23 cellular contexts compared by ENCODE assay signal in the genomic region with DNA sequence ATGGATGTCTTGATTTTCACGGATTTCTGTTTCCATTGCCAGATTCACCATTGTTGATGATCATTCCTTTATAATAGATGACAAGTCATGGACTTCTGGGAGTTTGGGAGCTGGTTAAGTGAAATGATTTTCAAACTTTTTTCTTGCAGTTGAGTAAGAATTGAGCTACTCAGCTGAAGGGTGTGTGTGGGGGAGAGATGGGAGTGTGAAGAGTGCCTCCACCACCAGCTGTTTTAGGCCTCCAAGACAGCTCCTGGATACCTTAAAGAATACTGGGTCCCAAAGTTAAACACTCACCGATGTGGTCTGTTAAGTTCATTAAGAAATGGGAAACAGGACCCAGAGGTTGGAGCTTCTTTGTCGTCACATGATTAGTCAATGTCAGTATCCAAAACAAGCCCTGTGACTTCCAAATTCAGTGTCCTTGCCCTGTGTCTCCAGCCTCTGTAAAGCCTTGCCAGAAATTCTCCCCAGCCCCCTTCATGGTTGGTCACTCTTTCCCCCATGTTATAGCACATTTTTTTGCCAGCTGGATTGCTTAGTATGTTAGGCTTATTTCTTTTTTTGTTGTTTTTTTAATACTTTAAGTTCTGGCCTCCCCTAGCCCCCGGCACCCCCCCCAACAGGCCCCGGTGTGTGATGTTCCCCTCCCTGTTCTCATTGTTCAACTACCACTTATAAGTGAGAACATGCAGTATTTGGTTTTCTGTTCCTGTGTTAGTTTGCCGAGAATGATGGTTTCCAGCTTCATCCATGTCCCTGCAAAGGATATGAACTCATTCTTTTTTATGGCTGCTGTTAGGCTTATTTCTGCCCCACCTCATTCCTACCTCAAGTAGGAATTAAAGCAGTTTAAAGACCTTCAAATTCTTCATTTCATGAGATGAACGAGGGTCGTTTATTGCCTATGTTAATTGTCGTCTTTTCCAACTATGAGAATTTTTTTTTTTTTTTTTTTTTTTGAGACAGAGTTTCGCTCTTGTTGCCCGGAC. TPM values are rescaled to one million over a fixed set of nuclear protein-coding genes. Genes with fewer than 3 reads are reported as not detected.
DNase-seq lines count a peak whose midpoint lies in the region; ATAC-seq, FAIRE-seq and TF ChIP-seq lines count a peak whose summit lies in the region.
"Had no signal": no experiment of that assay in that cellular context is flagged by ENCODE, and none has a peak within 500 bp of the region (broad histone marks: within the 10 kb centered on the region; RNA-seq: fewer than 3 reads in every experiment).

No MANE protein-coding gene starts in this region.

- ATAC-seq in T-helper 17 cell = no peak
- peak in 3 of 4 donors; percentile 24 to 64 (median 56) for ATAC-seq in psoas muscle
- no peak for ATAC-seq in HG02763 (IDR thresholded peaks at IDR 0.05; ENCODE audit: unreplicated experiment)

- H3K4me1 Mint-ChIP-seq in CD4-positive, alpha-beta memory T cell = peaks cover 15 to 24% (median 19%) of the 10 kb centered on the region in 4 donors
- H3K4me1 Mint-ChIP-seq in T-helper 17 cell = peaks cover 16% of the 10 kb centered on the region

- CTCF ChIA-PET in CD4-positive, alpha-beta memory T cell (lab: Charles Lee; ENCODE audit: partially characterized antibody) = interaction anchor here (0.8 to 1.6 kb wide), 2 partner anchors 83 to 147 kb away, joined by 3 read pairs; no protein-coding TSS in a partner anchor

- peaks cover 15 to 17% of the 10 kb centered on the region in 2 donors for H3K36me3 Mint-ChIP-seq in CD4-positive, alpha-beta memory T cell
- H3K36me3 Mint-ChIP-seq in T-helper 17 cell (ENCODE audit: low read depth) = no peaks in the 10 kb centered on the region

- no peaks in the 10 kb centered on the region for H3K9me3 ChIP-seq in CD4-positive, alpha-beta memory T cell (ENCODE audit: control insufficient read depth in 1 of 2, low read length in 2 of 2)
- H3K9me3 ChIP-seq in T-helper 17 cell (ENCODE audit: control insufficient read depth, low read length, poor library complexity, severe bottlenecking) (no peaks in the 10 kb centered on the region), right atrium auricular region (no peaks in the 10 kb centered on the region), psoas muscle (no peaks in the 10 kb centered on the region), smooth muscle cell (replicated peaks; ENCODE audit: low read depth) (no peaks in the 10 kb centered on the region)
- H3K9me3 ChIP-seq: heart left ventricle had no signal

- no peaks in the 10 kb centered on the region for H3F3A ChIP-seq in smooth muscle cell (ENCODE audit: low read depth)

- DNase-seq in CD4-positive, alpha-beta memory T cell = no peak
- DNase-seq in T-helper 17 cell (no peak), right atrium auricular region (ENCODE audit: low spot score) (no peak), psoas muscle (no peak), HTR-8/SVneo (ENCODE audit: insufficient read length, low spot score) (no peak), smooth muscle cell (lab: John Stamatoyannopoulos, UW; ENCODE audit: unreplicated experiment) (no peak), HuH-7.5 (ENCODE audit: low spot score) (no peak)
- DNase-seq: activated CD4-positive, alpha-beta T cell treated with anti-CD3 and anti-CD28 coated beads, Interleukin-2, amount 10 ng/mL, durations not matched to agents 24 days and 14 days; activated CD8-positive, alpha-beta memory T cell treated with anti-CD3 and anti-CD28 coated beads, Interleukin-2, amount 50 U/mL, for 48 hours; activated gamma-delta T cell treated with Interleukin-2 at 50 U/mL for 16 hours; amygdala; DMS53; effector CD8-positive, alpha-beta T cell; HCEC 1CT; heart left ventricle; KG1; NCI-H1930; stimulated activated CD4-positive, alpha-beta T cell treated with anti-CD3 and anti-CD28 coated beads, Interleukin-12 subunit alpha, Interleukin-12 subunit beta, amount 100 ng/mL, for 4 hours; stimulated activated CD8-positive, alpha-beta memory T cell treated with anti-CD3 and anti-CD28 coated beads, Interleukin-4, amount 100 ng/mL, for 48 hours had no signal

- H3K9ac ChIP-seq in smooth muscle cell (ENCODE audit: low read depth) = no peak overlapping the region

- no peak overlapping the region for H3K4me3 Mint-ChIP-seq in CD4-positive, alpha-beta memory T cell
- H3K4me3 Mint-ChIP-seq in T-helper 17 cell = no peak overlapping the region
- H3K4me3 Mint-ChIP-seq: activated CD4-positive, alpha-beta T cell treated with anti-CD3 and anti-CD28 coated beads, Interleukin-2, amount 10 ng/mL, durations not matched to agents 24 days and 14 days had no signal

- H3K27ac ChIP-seq in CD4-positive, alpha-beta memory T cell (ENCODE audit: low read depth, low read length) = no peak overlapping the region
- H3K27ac ChIP-seq in right atrium auricular region (peak overlapping the region; percentile 32 to 60), psoas muscle (peak overlapping the region; percentile 21), smooth muscle cell (ENCODE audit: low read depth) (no peak overlapping the region)

- intact Hi-C loops in CD4-positive, alpha-beta memory T cell (cut with micrococcal nuclease) = no loop called here
- intact Hi-C loops in psoas muscle (cut with DNase I) = no loop called here

- POLR2A ChIA-PET in CD4-positive, alpha-beta memory T cell (lab: Charles Lee; ENCODE audit: partially characterized antibody) = interaction anchor here (0.8 to 2.6 kb wide), 7 partner anchors 10 to 83 kb away, joined by 3 to 13 read pairs (median 3); a partner anchor contains a TSS

- no peak overlapping the region for H2AFZ ChIP-seq in smooth muscle cell (ENCODE audit: low read depth)

- H3K27me3 Mint-ChIP-seq in CD4-positive, alpha-beta memory T cell = no peaks in the 10 kb centered on the region
- H3K27me3 Mint-ChIP-seq in T-helper 17 cell = no peaks in the 10 kb centered on the region
- H3K27me3 Mint-ChIP-seq: activated CD4-positive, alpha-beta T cell treated with anti-CD3 and anti-CD28 coated beads, Interleukin-2, amount 10 ng/mL, durations not matched to agents 24 days and 14 days had no signal

- TF ChIP-seq CTCF in right atrium auricular region (IDR thresholded peaks at IDR 0.05) (no peak), psoas muscle (IDR thresholded peaks at IDR 0.05) (no peak), smooth muscle cell (IDR thresholded peaks at IDR 0.05; ENCODE audit: borderline replicate concordance, insufficient read depth, poor library complexity, severe bottlenecking) (no peak)

- no peaks in the 10 kb centered on the region for H4K20me1 ChIP-seq in smooth muscle cell (ENCODE audit: low read depth)

- H3K79me2 ChIP-seq in smooth muscle cell (ENCODE audit: low read depth) = no peaks in the 10 kb centered on the region

- H3K4me1 ChIP-seq in CD4-positive, alpha-beta memory T cell (ENCODE audit: insufficient read depth, low read length) = peaks cover 3% of the 10 kb centered on the region
- H3K4me1 ChIP-seq in right atrium auricular region (peaks cover 0 to 8% of the 10 kb centered on the region in 2 donors), psoas muscle (peaks cover 12% of the 10 kb centered on the region), smooth muscle cell (ENCODE audit: low read depth) (no peaks in the 10 kb centered on the region)

- no peak overlapping the region for H3K4me2 ChIP-seq in smooth muscle cell

- no peaks in the 10 kb centered on the region for H3K9me3 Mint-ChIP-seq in CD4-positive, alpha-beta memory T cell
- H3K9me3 Mint-ChIP-seq: activated CD4-positive, alpha-beta T cell treated with anti-CD3 and anti-CD28 coated beads, Interleukin-2, amount 10 ng/mL, durations not matched to agents 24 days and 14 days had no signal

- no peaks in the 10 kb centered on the region for H3K36me3 ChIP-seq in CD4-positive, alpha-beta memory T cell (ENCODE audit: insufficient read depth, low read length)
- H3K36me3 ChIP-seq in right atrium auricular region (no peaks in the 10 kb centered on the region), psoas muscle (ENCODE audit: insufficient read depth in 1 of 2, low read depth in 1 of 2) (peaks cover 3 to 12% of the 10 kb centered on the region in 2 donors), smooth muscle cell (ENCODE audit: low read depth) (no peaks in the 10 kb centered on the region)

- WGBS in psoas muscle, 3 donors = 65 to 77% (median 69%) methylated on average over 11 of the region's 11 CpGs
- 95% methylated on average over 11 of the region's 11 CpGs for WGBS in smooth muscle cell (ENCODE audit: low lambda C conversion rate)

- peak overlapping the region in 5 of 7 donors; percentile 29 to 66 (median 57) for H3K27ac Mint-ChIP-seq in CD4-positive, alpha-beta memory T cell
- peak overlapping the region; percentile 60 for H3K27ac Mint-ChIP-seq in T-helper 17 cell
- H3K27ac Mint-ChIP-seq: activated CD4-positive, alpha-beta T cell treated with anti-CD3 and anti-CD28 coated beads, Interleukin-2, amount 10 ng/mL, durations not matched to agents 24 days and 14 days had no signal

- H3K27me3 ChIP-seq in CD4-positive, alpha-beta memory T cell (ENCODE audit: insufficient read depth, low read length) = no peaks in the 10 kb centered on the region
- H3K27me3 ChIP-seq in right atrium auricular region (no peaks in the 10 kb centered on the region), psoas muscle (ENCODE audit: insufficient read depth in 3 of 3, low read length in 2 of 3) (no peaks in the 10 kb centered on the region), smooth muscle cell (ENCODE audit: low read depth) (no peaks in the 10 kb centered on the region)
- H3K27me3 ChIP-seq: heart left ventricle had no signal

- no peak for FAIRE-seq in HTR-8/SVneo (lab: Jason Lieb, UNC)
- FAIRE-seq: GM12891, RCC 7860 had no signal

- no peak overlapping the region for H3K4me3 ChIP-seq in CD4-positive, alpha-beta memory T cell (ENCODE audit: low read length in 2 of 2)
- H3K4me3 ChIP-seq in right atrium auricular region (no peak overlapping the region), psoas muscle (no peak overlapping the region), smooth muscle cell (no peak overlapping the region)
- H3K4me3 ChIP-seq: heart left ventricle, lung had no signal

RNA-seq across cellular contexts. Expression of a gene that starts 26.9 kb away (rescaled TPM):
- total RNA-seq in CD4-positive, alpha-beta memory T cell = 10 to 100 TPM; 36.4 to 38.5 TPM
- 1 to 10 TPM; 2.4 to 6.1 TPM for polyA plus RNA-seq in CD4-positive, alpha-beta memory T cell
- total RNA-seq in T-helper 17 cell = 10 to 100 TPM; 31.9 to 34.1 TPM
- 10 to 100 TPM in 1 of 2 donors, 1 to 10 TPM in 1; 9.6 to 14.1 TPM for total RNA-seq in right atrium auricular region
- total RNA-seq in psoas muscle = 10 to 100 TPM in 2 of 4 donors, 1 to 10 TPM in 2; 6.2 to 12.2 (median 10.5) TPM
- polyA plus RNA-seq in psoas muscle = 1 to 10 TPM; 2.8 to 5.0 (median 2.9) TPM
- total RNA-seq in smooth muscle cell = 7.2 and 7.9 TPM in 2 replicates
- polyA plus RNA-seq in smooth muscle cell = 1.4 and 2.7 TPM in 2 replicates

Comparison
In these comparisons a context has a peak if more than half of its experiments do, and no peak if none do; other contexts are left out.
1. H3K27ac ChIP-seq: peak in right atrium auricular region (2 of 2) and psoas muscle (single experiment); none in CD4-positive, alpha-beta memory T cell (single experiment) and smooth muscle cell (single experiment).
2. ATAC-seq: peak in psoas muscle (3 of 4); none in T-helper 17 cell (single experiment) and HG02763 (single experiment).